16 cellular contexts compared by ENCODE assay signal in genomic region chr6:17602888-17603287, GRCh38. TPM values are rescaled to one million over a fixed set of nuclear protein-coding genes. Genes with fewer than 3 reads are reported as not detected.
DNase-seq lines count a peak whose midpoint lies in the region; ATAC-seq, FAIRE-seq and TF ChIP-seq lines count a peak whose summit lies in the region.
"Had no signal": no experiment of that assay in that cellular context is flagged by ENCODE, and none has a peak within 500 bp of the region (broad histone marks: within the 10 kb centered on the region; RNA-seq: fewer than 3 reads in every experiment).

No MANE protein-coding gene starts in this region.

- ATAC-seq in activated T-cell treated with anti-CD3 and anti-CD28 coated beads, Interleukin-2, amount 50 U/mL, for 72 hours (replicated peaks in 1 of 2) = no peak
- peak; percentile 2; the same call in 2 of the 3 replicates for ATAC-seq in HepG2
- peak; percentile 40 for ATAC-seq in stimulated activated effector memory CD8-positive, alpha-beta T cell treated with anti-CD3 and anti-CD28 coated beads, Interleukin-12 subunit alpha, Interleukin-12 subunit beta, amount 100 ng/mL, for 72 hours
- ATAC-seq in GM18873 (IDR thresholded peaks at IDR 0.05; ENCODE audit: low FRiP score, unreplicated experiment) = no peak
- ATAC-seq in sciatic nerve = no peak

- POLR2A ChIA-PET in HepG2 (lab: Yijun Ruan, JAX) = interaction anchor here (0.8 to 1.3 kb wide), 2 partner anchors 9 to 104 kb away, joined by 3 read pairs; partner anchors contain the start of gene NUP153

- DNase-seq in activated T-cell treated with anti-CD3 and anti-CD28 coated beads, Interleukin-2, amount 50 U/mL, for 72 hours = no peak
- DNase-seq in activated T-cell treated with anti-CD3 and anti-CD28 coated beads, Interleukin-2, amount 50 U/mL, for 48 hours = no peak
- no peak for DNase-seq in SK-N-MC (ENCODE audit: low read depth, low spot score)
- peak; percentile 87 for DNase-seq in HepG2 (ENCODE audit: low spot score)
- DNase-seq in stimulated activated effector memory CD8-positive, alpha-beta T cell treated with anti-CD3 and anti-CD28 coated beads, Interleukin-12 subunit alpha, Interleukin-12 subunit beta, amount 100 ng/mL, for 72 hours (ENCODE audit: low spot score in 2 of 2) = no peak
- DNase-seq in dedifferentiated amniotic fluid mesenchymal stem cell (ENCODE audit: extremely low spot score) = no peak
- no peak for DNase-seq in sciatic nerve (ENCODE audit: low spot score)
- DNase-seq: activated CD4-positive, alpha-beta memory T cell treated with anti-CD3 and anti-CD28 coated beads for 36 hours; naive B cell; NCI-H1694 treated with DMSO at 0.1 percent for 48 hours; NCI-H446; retina; SW 1271 had no signal

- H3K27me3 ChIP-seq in HepG2 (ENCODE audit: control insufficient read depth in 1 of 2, insufficient read depth in 2 of 2, low read length in 2 of 2) = no peaks in the 10 kb centered on the region; a peak in 1 of 5 replicates
- H3K27me3 ChIP-seq: cardiac muscle cell had no signal

- WGBS in HepG2 (ENCODE audit: low lambda C conversion rate) = 0% methylated on average over 1 of the region's 1 CpG

- H3K36me3 ChIP-seq in SK-N-MC (ENCODE audit: insufficient read depth, low read length) (peaks cover 13% of the 10 kb centered on the region), HepG2 (replicated peaks in 1 of 2; ENCODE audit: control insufficient read depth in 1 of 2, insufficient read depth in 2 of 2, low read length in 2 of 2) (peaks cover 6 to 30% of the 10 kb centered on the region in 2 experiments)

- no peak for TF ChIP-seq POLR2A in HepG2 (IDR thresholded peaks at IDR 0.05; ENCODE audit: insufficient read depth in 1 of 2, low read depth in 2 of 2, low read length in 2 of 2)

- H3K27ac ChIP-seq in SK-N-MC (no peak overlapping the region), HepG2 (ENCODE audit: extremely low read length, insufficient read depth, low read length) (peak overlapping the region; percentile 36)
- H3K27ac ChIP-seq: cardiac muscle cell had no signal

- H3K4me3 ChIP-seq in SK-N-MC (no peak overlapping the region; the same call in 1 of the 2 replicates), HepG2 (replicated peaks in 1 of 3; ENCODE audit: insufficient read depth in 1 of 3, low read depth in 2 of 3, low read length in 3 of 3) (peak overlapping the region in 1 of 3 experiments; percentile 99; a peak in 3 of 6 replicates)

- in situ Hi-C loops in HepG2 (cut with HindIII; ENCODE audit: extremely low pct_ligation_motif_present, low pct_unique_long_range_greater_than_20kb) = no loop called here

- H4K20me1 ChIP-seq in HepG2 (ENCODE audit: insufficient read depth, low read length) = no peaks in the 10 kb centered on the region

- TF ChIP-seq CTCF in HepG2 (CRISPR knock-in tag; IDR thresholded peaks at IDR 0.05) = no peak

- TF ChIP-seq RAD21 in HepG2 (CRISPR knock-in tag; IDR thresholded peaks at IDR 0.05) = no peak

- TF ChIP-seq EP300 in HepG2 (IDR thresholded peaks at IDR 0.05; ENCODE audit: low read depth in 2 of 2, low read length in 2 of 2) = peak in 1 of 2 experiments; percentile 79; a peak in 2 of 4 replicates
- no peak for TF ChIP-seq EP300 in HepG2 (CRISPR knock-in tag; IDR thresholded peaks at IDR 0.05; ENCODE audit: borderline replicate concordance)

- H3K9me3 ChIP-seq in SK-N-MC (ENCODE audit: low read depth, low read length) (no peaks in the 10 kb centered on the region), HepG2 (ENCODE audit: low read length) (no peaks in the 10 kb centered on the region)

- BruUV-seq in HepG2 (replicated peaks; lab: Mats Ljungman, UMichigan) = no TSS peak

- H3K4me1 ChIP-seq in HepG2 (ENCODE audit: insufficient read depth, low read length) = peaks cover 34% of the 10 kb centered on the region

- peaks cover 6 to 13% of the 10 kb centered on the region in 2 donors for H3K36me3 Mint-ChIP-seq in activated T-cell treated with anti-CD3 and anti-CD28 coated beads, Interleukin-2, amount 50 U/mL, for 72 hours (ENCODE audit: insufficient read depth in 2 of 2)
- peaks cover 54% of the 10 kb centered on the region for H3K36me3 Mint-ChIP-seq in stimulated activated effector memory CD8-positive, alpha-beta T cell treated with anti-CD3 and anti-CD28 coated beads, Interleukin-12 subunit alpha, Interleukin-12 subunit beta, amount 100 ng/mL, for 72 hours

- H3K79me2 ChIP-seq in HepG2 (ENCODE audit: insufficient read depth, low read length) = peaks cover 21% of the 10 kb centered on the region

- peaks cover 38% of the 10 kb centered on the region for H3K4me1 Mint-ChIP-seq in activated T-cell treated with anti-CD3 and anti-CD28 coated beads, Interleukin-2, amount 50 U/mL, for 72 hours (ENCODE audit: low read depth)
- peaks cover 32% of the 10 kb centered on the region for H3K4me1 Mint-ChIP-seq in stimulated activated effector memory CD8-positive, alpha-beta T cell treated with anti-CD3 and anti-CD28 coated beads, Interleukin-12 subunit alpha, Interleukin-12 subunit beta, amount 100 ng/mL, for 72 hours

- peak; percentile 73 for FAIRE-seq in HepG2 (lab: Jason Lieb, UNC)
- FAIRE-seq: H1 had no signal

- H3K4me3 Mint-ChIP-seq in activated T-cell treated with anti-CD3 and anti-CD28 coated beads, Interleukin-2, amount 50 U/mL, for 72 hours = peak overlapping the region; percentile 8 to 99
- H3K4me3 Mint-ChIP-seq in stimulated activated effector memory CD8-positive, alpha-beta T cell treated with anti-CD3 and anti-CD28 coated beads, Interleukin-12 subunit alpha, Interleukin-12 subunit beta, amount 100 ng/mL, for 72 hours = peak overlapping the region; percentile 79

- peak overlapping the region; percentile 43 for H3K27ac Mint-ChIP-seq in activated T-cell treated with anti-CD3 and anti-CD28 coated beads, Interleukin-2, amount 50 U/mL, for 72 hours
- peak overlapping the region; percentile 11 for H3K27ac Mint-ChIP-seq in stimulated activated effector memory CD8-positive, alpha-beta T cell treated with anti-CD3 and anti-CD28 coated beads, Interleukin-12 subunit alpha, Interleukin-12 subunit beta, amount 100 ng/mL, for 72 hours
- H3K27ac Mint-ChIP-seq: activated CD4-positive, alpha-beta memory T cell treated with anti-CD3 and anti-CD28 coated beads for 36 hours; naive B cell had no signal

- H3K4me2 ChIP-seq in HepG2 (ENCODE audit: low read depth, low read length) = peak overlapping the region; percentile 93

- no peak overlapping the region for H2AFZ ChIP-seq in HepG2 (ENCODE audit: low read length)

- H3K27me3 Mint-ChIP-seq in activated T-cell treated with anti-CD3 and anti-CD28 coated beads, Interleukin-2, amount 50 U/mL, for 72 hours (ENCODE audit: low read depth) = no peaks in the 10 kb centered on the region
- H3K27me3 Mint-ChIP-seq: activated CD4-positive, alpha-beta memory T cell treated with anti-CD3 and anti-CD28 coated beads for 36 hours; naive B cell had no signal

- CTCF ChIA-PET in HepG2 (lab: Yijun Ruan, JAX; ENCODE audit: low intra/inter-chr PET ratio, low total read pairs) = no interaction called here

- H3K9ac ChIP-seq in SK-N-MC (ENCODE audit: insufficient read length) (peak overlapping the region; percentile 14), HepG2 (ENCODE audit: insufficient read depth, low read depth, low read length) (peak overlapping the region; percentile 89; the same call in 1 of the 2 replicates)

- intact Hi-C loops in HepG2 (cut with micrococcal nuclease; ENCODE audit: unreplicated experiment) = loop anchor here (5.0 kb wide), 2 partner anchors 39 to 104 kb away; partner anchors contain the start of gene NUP153
- intact Hi-C loops in sciatic nerve (cut with DNase I) = no loop called here

- no peaks in the 10 kb centered on the region for H3K9me3 Mint-ChIP-seq in activated T-cell treated with anti-CD3 and anti-CD28 coated beads, Interleukin-2, amount 50 U/mL, for 72 hours
- H3K9me3 Mint-ChIP-seq in stimulated activated effector memory CD8-positive, alpha-beta T cell treated with anti-CD3 and anti-CD28 coated beads, Interleukin-12 subunit alpha, Interleukin-12 subunit beta, amount 100 ng/mL, for 72 hours = no peaks in the 10 kb centered on the region
- H3K9me3 Mint-ChIP-seq: activated CD4-positive, alpha-beta memory T cell treated with anti-CD3 and anti-CD28 coated beads for 36 hours; naive B cell had no signal

TF ChIP-seq in HepG2, 621 proteins besides CTCF, POLR2A, EP300 and RAD21 (continues in another document):
- no peak for TF ChIP-seq ATF3 (CRISPR knock-in tag; IDR thresholded peaks at IDR 0.05)
- TF ChIP-seq KMT2A (CRISPR knock-in tag; IDR thresholded peaks at IDR 0.05) = no peak

RNA-seq across cellular contexts. Expression of gene FAM8A1, which starts 2.8 kb away (rescaled TPM):
- total RNA-seq in activated T-cell treated with anti-CD3 and anti-CD28 coated beads, Interleukin-2, amount 50 U/mL, for 72 hours = 1 to 10 TPM; 6.3 to 7.3 TPM
- total RNA-seq in HepG2 (2016; rRNA removed; fragmentation: Illumina TruSeq; extraction: Trizol) = 30.5 and 30.6 TPM in 2 replicates
- total RNA-seq in HepG2 (2016; cell fraction: cytosol; rRNA removed; fragmentation: Illumina TruSeq; extraction: Trizol; ENCODE audit: low read depth) = 3.0 and 3.3 TPM in 2 replicates
- total RNA-seq in HepG2 (2016; cell fraction: insoluble cytoplasmic fraction; rRNA removed; fragmentation: Illumina TruSeq; extraction: Trizol) = 29.7 and 31.0 TPM in 2 replicates
- total RNA-seq in HepG2 (2016; cell fraction: membrane; rRNA removed; fragmentation: Illumina TruSeq; extraction: Trizol) = 17.3 and 20.5 TPM in 2 replicates
- 40.8 and 45.3 TPM in 2 replicates for total RNA-seq in HepG2 (2016; cell fraction: nucleus; rRNA removed; fragmentation: Illumina TruSeq; extraction: Trizol)
- polyA plus RNA-seq in HepG2 (2011; rRNA removed) = 26.8 and 34.3 TPM in 2 replicates
- polyA plus RNA-seq in HepG2 (2011; cell fraction: cytosol; rRNA removed) = 10.2 and 16.1 TPM in 2 replicates
- 20.7 and 23.0 TPM in 2 replicates for polyA plus RNA-seq in HepG2 (2011; cell fraction: nucleus; rRNA removed)
- polyA plus RNA-seq in HepG2 (2012) = 26.2 and 26.3 TPM in 2 replicates
- polyA plus RNA-seq in HepG2 (2016; cell fraction: cytosol; fragmentation: Illumina TruSeq; extraction: Trizol; ENCODE audit: low read depth) = 3.3 and 3.4 TPM in 2 replicates
- 34.2 and 34.3 TPM in 2 replicates for polyA plus RNA-seq in HepG2 (2016; cell fraction: insoluble cytoplasmic fraction; fragmentation: Illumina TruSeq; extraction: Trizol; ENCODE audit: low read depth)
- polyA plus RNA-seq in HepG2 (2016; cell fraction: membrane; fragmentation: Illumina TruSeq; extraction: Trizol; ENCODE audit: low read depth) = 11.2 and 13.0 TPM in 2 replicates
- 62.0 and 64.0 TPM in 2 replicates for polyA plus RNA-seq in HepG2 (2016; cell fraction: nucleus; fragmentation: Illumina TruSeq; extraction: Trizol; ENCODE audit: insufficient read depth, low read depth)
- polyA minus RNA-seq in HepG2 (2011; rRNA and poly(A)+ RNA removed; ENCODE audit: low replicate concordance) = 3.3 and 10.1 TPM in 2 replicates
- polyA minus RNA-seq in HepG2 (2011; cell fraction: cytosol; rRNA and poly(A)+ RNA removed) = 26.5 and 26.9 TPM in 2 replicates
- 27.8 and 28.6 TPM in 2 replicates for polyA minus RNA-seq in HepG2 (2011; cell fraction: nucleus; rRNA and poly(A)+ RNA removed)
- total RNA-seq in sciatic nerve = 35.2 TPM

Comparison
In these comparisons a context has a peak if more than half of its experiments do, and no peak if none do; other contexts are left out.
1. ATAC-seq: peak in HepG2 (single experiment) and stimulated activated effector memory CD8-positive, alpha-beta T cell treated with anti-CD3 and anti-CD28 coated beads, Interleukin-12 subunit alpha, Interleukin-12 subunit beta, amount 100 ng/mL, for 72 hours (single experiment); none in activated T-cell treated with anti-CD3 and anti-CD28 coated beads, Interleukin-2, amount 50 U/mL, for 72 hours (0 of 2), GM18873 (single experiment) and sciatic nerve (single experiment).